13 cellular contexts compared by ENCODE assay signal in the genomic region with DNA sequence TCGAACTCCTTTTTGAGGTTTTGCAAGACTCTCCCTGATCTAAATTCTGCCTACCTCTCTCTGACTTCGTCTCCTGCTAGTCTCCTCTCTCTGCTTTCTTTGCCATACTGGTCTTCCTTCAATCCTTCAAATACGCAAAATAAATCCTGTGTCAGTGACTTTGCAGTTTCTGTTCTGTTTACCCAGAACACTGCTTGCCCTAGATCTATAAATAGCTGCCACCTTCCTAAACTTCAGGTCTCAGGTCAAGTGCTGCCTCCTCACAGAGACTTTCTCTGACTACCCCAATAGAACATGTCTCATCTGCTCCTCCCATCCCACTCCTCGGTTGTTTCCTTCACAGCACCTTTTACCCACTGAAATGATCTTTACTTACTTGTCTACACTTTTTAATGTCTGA.
DNase-seq lines count a peak whose midpoint lies in the region; ATAC-seq, FAIRE-seq and TF ChIP-seq lines count a peak whose summit lies in the region.
"Had no signal": no experiment of that assay in that cellular context is flagged by ENCODE, and none has a peak within 500 bp of the region (broad histone marks: within the 10 kb centered on the region; RNA-seq: fewer than 3 reads in every experiment).

No MANE protein-coding gene starts in this region.

- POLR2A ChIA-PET in activated CD4-positive, alpha-beta T cell treated with anti-CD3 and anti-CD28 coated beads for 36 hours (lab: Charles Lee): no interaction called here

- no peak overlapping the region for H2BK15ac ChIP-seq in H9 (ENCODE audit: low read depth, low read length)

- H3K9ac ChIP-seq in H9 (ENCODE audit: extremely low read depth, insufficient read length, low read length): no peak overlapping the region

- no peak for FAIRE-seq in H54 (lab: Jason Lieb, UNC)
- FAIRE-seq: TTC549 had no signal

- no peak for DNase-seq in activated CD4-positive, alpha-beta T cell treated with anti-CD3 and anti-CD28 coated beads for 36 hours
- no peak for DNase-seq in activated CD4-positive, alpha-beta T cell treated with anti-CD3 and anti-CD28 coated beads, Interleukin-2, amount 10 ng/mL, durations not matched to agents 24 days and 14 days
- no peak for DNase-seq in H9
- peak in 1 of 61 donors; percentile 16 for DNase-seq in caudate nucleus (lab: John Stamatoyannopoulos, UW)
- DNase-seq in pons (ENCODE audit: low spot score): peak; percentile 8
- DNase-seq in H54 (ENCODE audit: insufficient read length, low spot score): no peak
- no peak for DNase-seq in erythroblast (lab: John Stamatoyannopoulos, UW)
- DNase-seq in body of pancreas: no peak
- DNase-seq: amniotic stem cell, dermis blood vessel endothelial cell, ovary, substantia nigra had no signal

- no peak overlapping the region for H3K27ac ChIP-seq in H9 (ENCODE audit: insufficient read length, low read depth, low read length)
- peak overlapping the region; percentile 61 for H3K27ac ChIP-seq in caudate nucleus (ENCODE audit: low read depth, low read length)
- H3K27ac ChIP-seq in body of pancreas: no peak overlapping the region
- H3K27ac ChIP-seq: ovary had no signal

- no peak overlapping the region for H3K4me3 Mint-ChIP-seq in activated CD4-positive, alpha-beta T cell treated with anti-CD3 and anti-CD28 coated beads for 36 hours
- H3K4me3 Mint-ChIP-seq in activated CD4-positive, alpha-beta T cell treated with anti-CD3 and anti-CD28 coated beads, Interleukin-2, amount 10 ng/mL, durations not matched to agents 24 days and 14 days: no peak overlapping the region
- H3K4me3 Mint-ChIP-seq in H9: no peak overlapping the region

- no peak overlapping the region for H4K5ac ChIP-seq in H9 (ENCODE audit: insufficient read length, low read depth, low read length)

- ATAC-seq in activated CD4-positive, alpha-beta T cell treated with anti-CD3 and anti-CD28 coated beads for 36 hours: no peak
- no peak for ATAC-seq in body of pancreas

- H4K8ac ChIP-seq in H9 (replicated peaks; ENCODE audit: insufficient read length, low read depth, low read length): no peak overlapping the region

- no peaks in the 10 kb centered on the region for H3K9me3 Mint-ChIP-seq in activated CD4-positive, alpha-beta T cell treated with anti-CD3 and anti-CD28 coated beads for 36 hours (ENCODE audit: low read depth)
- H3K9me3 Mint-ChIP-seq in activated CD4-positive, alpha-beta T cell treated with anti-CD3 and anti-CD28 coated beads, Interleukin-2, amount 10 ng/mL, durations not matched to agents 24 days and 14 days: no peaks in the 10 kb centered on the region
- H3K9me3 Mint-ChIP-seq in H9: no peaks in the 10 kb centered on the region

- no peaks in the 10 kb centered on the region for H3K79me2 ChIP-seq in H9 (ENCODE audit: insufficient read depth, low read length)

- no peak overlapping the region for H2BK12ac ChIP-seq in H9 (ENCODE audit: insufficient read length, low read depth, low read length)

- H3K79me1 ChIP-seq in H9 (ENCODE audit: insufficient read depth, low read depth, low read length, poor library complexity, severe bottlenecking): no peaks in the 10 kb centered on the region

- no peak overlapping the region for H2BK120ac ChIP-seq in H9 (ENCODE audit: low read depth, low read length, poor library complexity, severe bottlenecking)

- H4K91ac ChIP-seq in H9 (ENCODE audit: insufficient read length, low read depth, low read length): no peak overlapping the region

- no peaks in the 10 kb centered on the region for H3K4me1 ChIP-seq in H9 (ENCODE audit: insufficient read depth, low read length)
- no peaks in the 10 kb centered on the region for H3K4me1 ChIP-seq in body of pancreas

- TF ChIP-seq CTCF in H9 (conservative IDR thresholded peaks at IDR 0.05) (no peak), body of pancreas (IDR thresholded peaks at IDR 0.05) (no peak)

- no peak overlapping the region for H2BK20ac ChIP-seq in H9 (ENCODE audit: low read depth, low read length, poor library complexity, severe bottlenecking)

- H3K18ac ChIP-seq in H9 (ENCODE audit: insufficient read length, low read depth, low read length): no peak overlapping the region

- H3K27me3 Mint-ChIP-seq in activated CD4-positive, alpha-beta T cell treated with anti-CD3 and anti-CD28 coated beads for 36 hours: no peaks in the 10 kb centered on the region
- H3K27me3 Mint-ChIP-seq in activated CD4-positive, alpha-beta T cell treated with anti-CD3 and anti-CD28 coated beads, Interleukin-2, amount 10 ng/mL, durations not matched to agents 24 days and 14 days: no peaks in the 10 kb centered on the region
- no peaks in the 10 kb centered on the region for H3K27me3 Mint-ChIP-seq in H9 (ENCODE audit: low read depth)

- H2AFZ ChIP-seq in H9 (ENCODE audit: low read length): no peak overlapping the region

- CTCF ChIA-PET in activated CD4-positive, alpha-beta T cell treated with anti-CD3 and anti-CD28 coated beads for 36 hours (lab: Charles Lee): no interaction called here

- no peak overlapping the region for H3T11ph ChIP-seq in H9 (ENCODE audit: low read length)

- peaks cover 8% of the 10 kb centered on the region for H3K4me1 Mint-ChIP-seq in activated CD4-positive, alpha-beta T cell treated with anti-CD3 and anti-CD28 coated beads for 36 hours
- H3K4me1 Mint-ChIP-seq in activated CD4-positive, alpha-beta T cell treated with anti-CD3 and anti-CD28 coated beads, Interleukin-2, amount 10 ng/mL, durations not matched to agents 24 days and 14 days: peaks cover 8% of the 10 kb centered on the region
- H3K4me1 Mint-ChIP-seq in H9: no peaks in the 10 kb centered on the region

- H3K23ac ChIP-seq in H9 (ENCODE audit: insufficient read length, low read depth, low read length): no peak overlapping the region

- H3K14ac ChIP-seq in H9 (ENCODE audit: insufficient read depth, low read length): no peak overlapping the region

- H3K27me3 ChIP-seq in H9 (ENCODE audit: insufficient read depth, low read length) (no peaks in the 10 kb centered on the region), body of pancreas (no peaks in the 10 kb centered on the region)
- H3K27me3 ChIP-seq: ovary had no signal

- H2BK5ac ChIP-seq in H9 (ENCODE audit: insufficient read length, low read length): no peak overlapping the region

- no peak overlapping the region for H2AK5ac ChIP-seq in H9 (ENCODE audit: insufficient read length, low read length)

- no peak overlapping the region for H3K4ac ChIP-seq in H9 (ENCODE audit: low read depth, low read length)

- no peaks in the 10 kb centered on the region for H3K36me3 ChIP-seq in body of pancreas (replicated peaks in 1 of 2; ENCODE audit: insufficient read depth in 1 of 2, low read depth in 2 of 2)
- H3K36me3 ChIP-seq: ovary had no signal

- intact Hi-C loops in activated CD4-positive, alpha-beta T cell treated with anti-CD3 and anti-CD28 coated beads for 36 hours (cut with DNase I, micrococcal nuclease): no loop called here
- intact Hi-C loops in activated CD4-positive, alpha-beta T cell treated with anti-CD3 and anti-CD28 coated beads, Interleukin-2, amount 10 ng/mL, durations not matched to agents 24 days and 14 days (cut with micrococcal nuclease): no loop called here
- intact Hi-C loops in body of pancreas (cut with DNase I): loop anchor here (10.0 kb wide), 1 partner anchor 63 kb away; no protein-coding TSS in a partner anchor

- H3K4me3 ChIP-seq in body of pancreas: no peak overlapping the region
- H3K4me3 ChIP-seq: ovary had no signal

- no peaks in the 10 kb centered on the region for H4K20me1 ChIP-seq in H9 (ENCODE audit: control insufficient read depth, insufficient read depth, insufficient read length)

- TF ChIP-seq POLR2A in H54 (IDR thresholded peaks at IDR 0.05; ENCODE audit: low read depth, low read length) (no peak), erythroblast (IDR thresholded peaks at IDR 0.05; ENCODE audit: low read length) (no peak), body of pancreas (IDR thresholded peaks at IDR 0.05) (no peak)

- H3K4me2 ChIP-seq in H9 (ENCODE audit: insufficient read depth, insufficient read length, low read length): no peak overlapping the region

- no peaks in the 10 kb centered on the region for H3K23me2 ChIP-seq in H9 (ENCODE audit: insufficient read length, low read depth, low read length, poor library complexity, severe bottlenecking)

- peaks cover 16% of the 10 kb centered on the region for H3K36me3 Mint-ChIP-seq in activated CD4-positive, alpha-beta T cell treated with anti-CD3 and anti-CD28 coated beads for 36 hours (ENCODE audit: low read depth)
- H3K36me3 Mint-ChIP-seq in activated CD4-positive, alpha-beta T cell treated with anti-CD3 and anti-CD28 coated beads, Interleukin-2, amount 10 ng/mL, durations not matched to agents 24 days and 14 days (ENCODE audit: low read depth): peaks cover 31% of the 10 kb centered on the region
- peaks cover 5 to 19% (median 6%) of the 10 kb centered on the region in 3 experiments; a peak in 6 of 7 replicates for H3K36me3 Mint-ChIP-seq in H9 (ENCODE audit: insufficient read depth in 1 of 3, low read depth in 3 of 3)

- no CpG with 5 or more reads among the region's 4 CpGs for WGBS in H9 (ENCODE audit: extremely low coverage, insufficient read length, low lambda C conversion rate)
- 76 to 78% methylated on average over 4 of the region's 4 CpGs for WGBS in body of pancreas, 2 donors

- H3K27ac Mint-ChIP-seq in activated CD4-positive, alpha-beta T cell treated with anti-CD3 and anti-CD28 coated beads for 36 hours: peak overlapping the region; percentile 5
- H3K27ac Mint-ChIP-seq in activated CD4-positive, alpha-beta T cell treated with anti-CD3 and anti-CD28 coated beads, Interleukin-2, amount 10 ng/mL, durations not matched to agents 24 days and 14 days: no peak overlapping the region
- H3K27ac Mint-ChIP-seq in H9: peak overlapping the region; percentile 3 to 21 (median 13); a peak in 4 of 7 replicates

- H3K9me3 ChIP-seq in H9 (ENCODE audit: control insufficient read depth, low read depth, low read length) (no peaks in the 10 kb centered on the region), body of pancreas (no peaks in the 10 kb centered on the region)
- H3K9me3 ChIP-seq: ovary had no signal

- H3K56ac ChIP-seq in H9 (ENCODE audit: insufficient read length, low read depth, low read length): no peak overlapping the region
